ENCODE assay signal across 15 cellular contexts in genomic region chr1:29487291-29487690, GRCh38.
A peak's percentile ranks its signal among the peaks of the same experiment; 100 is the strongest.
DNase-seq lines count a peak whose midpoint lies in the region; ATAC-seq, FAIRE-seq and TF ChIP-seq lines count a peak whose summit lies in the region.
"Had no signal": no experiment of that assay in that cellular context is flagged by ENCODE, and none has a peak within 500 bp of the region (broad histone marks: within the 10 kb centered on the region; RNA-seq: fewer than 3 reads in every experiment).

No MANE protein-coding gene starts in this region.

- intact Hi-C loops in vagina (cut with DNase I) = no loop called here
- intact Hi-C loops in ovary (cut with DNase I) = no loop called here

- H2BK120ac ChIP-seq in neuronal stem cell (ENCODE audit: low read depth, low read length) = no peak overlapping the region

- no peak overlapping the region for H2AFZ ChIP-seq in neuronal stem cell (ENCODE audit: low read length)
- H2AFZ ChIP-seq: GM23338 had no signal

- H3K27ac ChIP-seq in neuronal stem cell (replicated peaks; ENCODE audit: low read length) (no peak overlapping the region), vagina (no peak overlapping the region), ovary (no peak overlapping the region)
- H3K27ac ChIP-seq: 22Rv1 had no signal

- H3K27ac Mint-ChIP-seq in activated CD8-positive, alpha-beta memory T cell treated with anti-CD3 and anti-CD28 coated beads, Interleukin-2, amount 10 ng/mL, durations not matched to agents 7 days and 5 days = no peak overlapping the region
- H3K27ac Mint-ChIP-seq in activated naive CD4-positive, alpha-beta T cell treated with anti-CD3 and anti-CD28 coated beads, Interleukin-2, amount 10 ng/mL, durations not matched to agents 7 days and 5 days = no peak overlapping the region
- H3K27ac Mint-ChIP-seq: CD4-positive, CD25-positive, alpha-beta regulatory T cell; GM23338 had no signal

- TF ChIP-seq CTCF in bronchial epithelial cell (IDR thresholded peaks at IDR 0.05; ENCODE audit: insufficient read depth, low read length, severe bottlenecking) = no peak
- no peak for TF ChIP-seq CTCF in vagina (IDR thresholded peaks at IDR 0.05)
- TF ChIP-seq CTCF in ovary (IDR thresholded peaks at IDR 0.05) = no peak

- no peaks in the 10 kb centered on the region for H3K9me3 ChIP-seq in neuronal stem cell (replicated peaks in 1 of 2; ENCODE audit: control insufficient read depth in 2 of 2, insufficient read depth in 1 of 2, low read depth in 1 of 2, low read length in 2 of 2)
- H3K9me3 ChIP-seq in vagina = no peaks in the 10 kb centered on the region
- H3K9me3 ChIP-seq in ovary = no peaks in the 10 kb centered on the region

- ATAC-seq in activated CD8-positive, alpha-beta memory T cell treated with anti-CD3 and anti-CD28 coated beads, Interleukin-2, amount 10 ng/mL, durations not matched to agents 7 days and 5 days = no peak

- no peak overlapping the region for H3K4ac ChIP-seq in neuronal stem cell (ENCODE audit: low read length)

- FAIRE-seq in bronchial epithelial cell (lab: Jason Lieb, UNC) = peak; percentile 89
- no peak for FAIRE-seq in GM12891 (lab: Jason Lieb, UNC)
- FAIRE-seq: GM18507 had no signal

- no peak for TF ChIP-seq POLR2A in vagina (IDR thresholded peaks at IDR 0.05)
- TF ChIP-seq POLR2A in ovary (IDR thresholded peaks at IDR 0.05) = no peak
- no peak for TF ChIP-seq POLR2A in GM12891 (IDR thresholded peaks at IDR 0.05; ENCODE audit: low read depth, low read length)

- CTCF ChIA-PET in activated CD8-positive, alpha-beta memory T cell treated with anti-CD3 and anti-CD28 coated beads, Interleukin-2, amount 10 ng/mL, durations not matched to agents 7 days and 5 days (lab: Charles Lee) = no interaction called here
- CTCF ChIA-PET in activated naive CD4-positive, alpha-beta T cell treated with anti-CD3 and anti-CD28 coated beads, Interleukin-2, amount 10 ng/mL, durations not matched to agents 7 days and 5 days (lab: Charles Lee) = no interaction called here

- H3K18ac ChIP-seq in neuronal stem cell (ENCODE audit: low read length) = no peak overlapping the region

- no CpG with 5 or more reads among the region's 6 CpGs for WGBS in neuronal stem cell (ENCODE audit: extremely low coverage in 2 of 2, insufficient read length in 2 of 2, insufficient replicate concordance in 1 of 2), 2 donors
- 87 to 94% (median 91%) methylated on average over 6 of the region's 6 CpGs for WGBS in ovary, 3 donors

- no peaks in the 10 kb centered on the region for H3K9me3 Mint-ChIP-seq in activated CD8-positive, alpha-beta memory T cell treated with anti-CD3 and anti-CD28 coated beads, Interleukin-2, amount 10 ng/mL, durations not matched to agents 7 days and 5 days (ENCODE audit: low read depth)
- H3K9me3 Mint-ChIP-seq in activated naive CD4-positive, alpha-beta T cell treated with anti-CD3 and anti-CD28 coated beads, Interleukin-2, amount 10 ng/mL, durations not matched to agents 7 days and 5 days = no peaks in the 10 kb centered on the region
- H3K9me3 Mint-ChIP-seq: GM23338 had no signal

- no peak overlapping the region for H4K8ac ChIP-seq in neuronal stem cell (ENCODE audit: low read depth, low read length)

- no peak for TF ChIP-seq EP300 in ovary (IDR thresholded peaks at IDR 0.05)

- H3K4me3 ChIP-seq in bronchial epithelial cell (ENCODE audit: low read depth, low read length) (no peak overlapping the region), neuronal stem cell (ENCODE audit: low read length in 2 of 2) (peak overlapping the region in 1 of 2 donors; percentile 49), vagina (no peak overlapping the region), ovary (no peak overlapping the region)
- H3K4me3 ChIP-seq: GM23338 had no signal

- H3K4me1 ChIP-seq in neuronal stem cell (ENCODE audit: control insufficient read depth in 2 of 2, insufficient read depth in 1 of 2, low read depth in 1 of 2, low read length in 2 of 2) (peaks cover 0 to 2% of the 10 kb centered on the region in 2 donors), vagina (no peaks in the 10 kb centered on the region), ovary (ENCODE audit: insufficient read depth) (no peaks in the 10 kb centered on the region)

- no peaks in the 10 kb centered on the region for H3K4me1 Mint-ChIP-seq in activated CD8-positive, alpha-beta memory T cell treated with anti-CD3 and anti-CD28 coated beads, Interleukin-2, amount 10 ng/mL, durations not matched to agents 7 days and 5 days
- H3K4me1 Mint-ChIP-seq in activated naive CD4-positive, alpha-beta T cell treated with anti-CD3 and anti-CD28 coated beads, Interleukin-2, amount 10 ng/mL, durations not matched to agents 7 days and 5 days = no peaks in the 10 kb centered on the region
- H3K4me1 Mint-ChIP-seq: CD4-positive, CD25-positive, alpha-beta regulatory T cell had no signal

- H3K79me1 ChIP-seq in neuronal stem cell (ENCODE audit: low read depth, low read length) = no peaks in the 10 kb centered on the region

- no peak overlapping the region for H2BK12ac ChIP-seq in neuronal stem cell (ENCODE audit: low read length)

- H3K23ac ChIP-seq in neuronal stem cell (ENCODE audit: low read depth, low read length, poor library complexity) = no peak overlapping the region

- H3K27me3 Mint-ChIP-seq in activated CD8-positive, alpha-beta memory T cell treated with anti-CD3 and anti-CD28 coated beads, Interleukin-2, amount 10 ng/mL, durations not matched to agents 7 days and 5 days = no peaks in the 10 kb centered on the region
- H3K27me3 Mint-ChIP-seq in activated naive CD4-positive, alpha-beta T cell treated with anti-CD3 and anti-CD28 coated beads, Interleukin-2, amount 10 ng/mL, durations not matched to agents 7 days and 5 days = peaks cover 7% of the 10 kb centered on the region

- H3K9ac ChIP-seq in neuronal stem cell (ENCODE audit: low read depth, low read length, poor library complexity) = no peak overlapping the region

- H3K36me3 ChIP-seq in bronchial epithelial cell (ENCODE audit: control insufficient read depth, insufficient read depth, low read length) = no peaks in the 10 kb centered on the region
- no peaks in the 10 kb centered on the region for H3K36me3 ChIP-seq in neuronal stem cell (replicated peaks in 1 of 2; ENCODE audit: control insufficient read depth in 2 of 2, insufficient read depth in 2 of 2, low read length in 2 of 2)
- no peaks in the 10 kb centered on the region for H3K36me3 ChIP-seq in vagina
- H3K36me3 ChIP-seq in ovary = no peaks in the 10 kb centered on the region

- no peak overlapping the region for H3K4me2 ChIP-seq in neuronal stem cell (ENCODE audit: insufficient read depth, low read length, poor library complexity, severe bottlenecking)
- H3K4me2 ChIP-seq: GM23338 had no signal

- H2AK5ac ChIP-seq in neuronal stem cell (ENCODE audit: low read depth, low read length) = no peak overlapping the region

- H2BK15ac ChIP-seq in neuronal stem cell (ENCODE audit: low read length) = no peak overlapping the region

- H3K27me3 ChIP-seq in bronchial epithelial cell (ENCODE audit: control insufficient read depth, insufficient read depth, low read length) (peaks cover 3% of the 10 kb centered on the region), neuronal stem cell (ENCODE audit: control insufficient read depth in 3 of 3, insufficient read depth in 3 of 3, low read depth in 1 of 3, low read length in 3 of 3) (no peaks in the 10 kb centered on the region), vagina (no peaks in the 10 kb centered on the region), ovary (no peaks in the 10 kb centered on the region)

- H2BK5ac ChIP-seq in neuronal stem cell (ENCODE audit: low read length) = no peak overlapping the region

- no peaks in the 10 kb centered on the region for H3K36me3 Mint-ChIP-seq in activated CD8-positive, alpha-beta memory T cell treated with anti-CD3 and anti-CD28 coated beads, Interleukin-2, amount 10 ng/mL, durations not matched to agents 7 days and 5 days
- H3K36me3 Mint-ChIP-seq in activated naive CD4-positive, alpha-beta T cell treated with anti-CD3 and anti-CD28 coated beads, Interleukin-2, amount 10 ng/mL, durations not matched to agents 7 days and 5 days = no peaks in the 10 kb centered on the region
- H3K36me3 Mint-ChIP-seq: CD4-positive, CD25-positive, alpha-beta regulatory T cell had no signal

- H4K91ac ChIP-seq in neuronal stem cell (ENCODE audit: low read depth, low read length, poor library complexity) = no peak overlapping the region

- peak; percentile 25 for DNase-seq in activated CD8-positive, alpha-beta memory T cell treated with anti-CD3 and anti-CD28 coated beads, Interleukin-2, amount 10 ng/mL, durations not matched to agents 7 days and 5 days
- DNase-seq in activated CD8-positive, alpha-beta memory T cell treated with anti-CD3 and anti-CD28 coated beads for 24 hours = no peak
- DNase-seq in bronchial epithelial cell (ENCODE audit: low read depth) = no peak
- no peak for DNase-seq in neuronal stem cell (ENCODE audit: low spot score)
- peak; percentile 27 to 67 for DNase-seq in vagina (ENCODE audit: extremely low spot score in 2 of 2)
- no peak for DNase-seq in ovary
- DNase-seq in activated naive CD4-positive, alpha-beta T cell treated with anti-CD3 and anti-CD28 coated beads, Interleukin-2, amount 10 ng/mL, durations not matched to agents 7 days and 5 days = no peak
- DNase-seq in GM12891 (ENCODE audit: insufficient read length, low spot score) = no peak
- DNase-seq: CD4-positive, CD25-positive, alpha-beta regulatory T cell; DMS53; GF-D8; H7 had no signal

- peak overlapping the region; percentile 99 for H3K14ac ChIP-seq in neuronal stem cell (ENCODE audit: low read length)

- H3K4me3 Mint-ChIP-seq in activated CD8-positive, alpha-beta memory T cell treated with anti-CD3 and anti-CD28 coated beads, Interleukin-2, amount 10 ng/mL, durations not matched to agents 7 days and 5 days = no peak overlapping the region
- H3K4me3 Mint-ChIP-seq in activated naive CD4-positive, alpha-beta T cell treated with anti-CD3 and anti-CD28 coated beads, Interleukin-2, amount 10 ng/mL, durations not matched to agents 7 days and 5 days = no peak overlapping the region
- H3K4me3 Mint-ChIP-seq: CD4-positive, CD25-positive, alpha-beta regulatory T cell; GM23338 had no signal

TF ChIP-seq in GM12891, 5 proteins besides CTCF, POLR2A, EP300 and RAD21:
- TF ChIP-seq POLR2AphosphoS5 (IDR thresholded peaks at IDR 0.05; ENCODE audit: low read depth, low read length) (no peak), POU2F2 (IDR thresholded peaks at IDR 0.05; ENCODE audit: low read depth, low read length) (no peak), PAX5 (IDR thresholded peaks at IDR 0.05; ENCODE audit: insufficient read depth, low read length, severe bottlenecking) (no peak), TAF1 (IDR thresholded peaks at IDR 0.05; ENCODE audit: low read depth, low read length) (no peak), SPI1 (IDR thresholded peaks at IDR 0.05; ENCODE audit: low read depth, low read length) (no peak)

Comparison
In these comparisons a context has a peak if more than half of its experiments do, and no peak if none do; other contexts are left out.
1. DNase-seq: peak in activated CD8-positive, alpha-beta memory T cell treated with anti-CD3 and anti-CD28 coated beads, Interleukin-2, amount 10 ng/mL, durations not matched to agents 7 days and 5 days (single experiment) and vagina (2 of 2); none in activated CD8-positive, alpha-beta memory T cell treated with anti-CD3 and anti-CD28 coated beads for 24 hours (single experiment), bronchial epithelial cell (single experiment), neuronal stem cell (single experiment), ovary (0 of 5), activated naive CD4-positive, alpha-beta T cell treated with anti-CD3 and anti-CD28 coated beads, Interleukin-2, amount 10 ng/mL, durations not matched to agents 7 days and 5 days (single experiment) and GM12891 (single experiment).